Comparison of ENCODE assay signal across 14 cellular contexts in genomic region chr2:26795135-26795534, GRCh38. TPM values are rescaled to one million over a fixed set of nuclear protein-coding genes. Genes with fewer than 3 reads are reported as not detected.
"Had no signal": no experiment of that assay in that cellular context is flagged by ENCODE, and none has a peak within 500 bp of the region (broad histone marks: within the 10 kb centered on the region; RNA-seq: fewer than 3 reads in every experiment).

No MANE protein-coding gene starts in this region.

RNA-seq across cellular contexts. Expression of gene CENPA, which starts 9.3 kb away (rescaled TPM):
- total RNA-seq: psoas muscle, sigmoid colon had no signal
- polyA plus RNA-seq: naive thymus-derived CD4-positive, alpha-beta T cell had no signal

RNA-seq across cellular contexts. Expression of gene DPYSL5, which starts 52.8 kb away (rescaled TPM):
- total RNA-seq: naive thymus-derived CD4-positive, alpha-beta T cell; naive thymus-derived CD8-positive, alpha-beta T cell; natural killer cell; natural killer cell treated with Interleukin-12 subunit alpha and Interleukin-12 subunit beta and Interleukin-15 and Interleukin-18, amount 100 ng/mL, for 72 hours; omental fat pad; osteoblast; pulmonary artery endothelial cell; renal cortical epithelial cell; right cardiac atrium; right lobe of liver; sciatic nerve had no signal
- polyA plus RNA-seq: naive thymus-derived CD4-positive, alpha-beta T cell; naive thymus-derived CD8-positive, alpha-beta T cell; smooth muscle cell had no signal
